In the genomic region with DNA sequence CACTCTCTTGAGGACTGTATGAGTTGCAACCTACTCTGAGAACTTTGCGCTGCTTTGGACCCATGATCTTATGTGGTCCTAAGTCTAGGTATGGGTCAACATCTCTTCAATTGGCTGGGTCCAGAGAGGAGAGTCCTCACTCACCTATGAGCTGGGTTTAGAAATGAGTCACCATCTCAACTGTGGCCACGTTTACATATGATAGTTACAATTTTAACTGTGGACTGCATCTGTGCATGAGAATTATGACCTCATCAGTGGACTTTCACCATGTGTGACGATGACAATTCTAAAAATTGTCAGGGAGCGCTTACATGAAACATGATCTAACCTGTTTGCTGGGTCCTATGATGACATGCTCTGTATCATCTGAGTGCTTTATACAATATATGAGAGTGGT, we compare ENCODE assay signal across 16 cellular contexts.
"Had no signal": no experiment of that assay in that cellular context is flagged by ENCODE, and none has a peak within 500 bp of the region (broad histone marks: within the 10 kb centered on the region; RNA-seq: fewer than 3 reads in every experiment).

No MANE protein-coding gene starts in this region.

- H3K4me3 ChIP-seq: esophagus muscularis mucosa, gastroesophageal sphincter, tibial artery, upper lobe of right lung, vagina had no signal

- H3K27ac Mint-ChIP-seq: dendritic cell treated with granulocyte-macrophage colony-stimulating factor and Interleukin-4, amounts not matched to agents 40 ng/mL and 50 ng/mL, for 4 days; effector memory CD8-positive, alpha-beta T cell had no signal

- H3K4me1 Mint-ChIP-seq: neural crest cell had no signal

- H3K36me3 Mint-ChIP-seq: natural killer cell had no signal

- H3K4me1 ChIP-seq: esophagus muscularis mucosa, gastroesophageal sphincter, tibial artery, upper lobe of right lung, vagina had no signal

- H3K27me3 Mint-ChIP-seq: dendritic cell treated with granulocyte-macrophage colony-stimulating factor and Interleukin-4, amounts not matched to agents 40 ng/mL and 50 ng/mL, for 4 days; effector memory CD8-positive, alpha-beta T cell had no signal

- ATAC-seq: effector memory CD8-positive, alpha-beta T cell; gastroesophageal sphincter; natural killer cell; sciatic nerve; upper lobe of right lung had no signal

- H3K27ac ChIP-seq: epithelial cell of prostate, esophagus muscularis mucosa, gastroesophageal sphincter, tibial artery, upper lobe of right lung, vagina had no signal

- H3K27me3 ChIP-seq: esophagus muscularis mucosa, gastroesophageal sphincter, tibial artery, upper lobe of right lung, vagina had no signal

- H3K4me3 Mint-ChIP-seq: dendritic cell treated with granulocyte-macrophage colony-stimulating factor and Interleukin-4, amounts not matched to agents 40 ng/mL and 50 ng/mL, for 4 days; effector memory CD8-positive, alpha-beta T cell; natural killer cell; neural crest cell had no signal

- DNase-seq: effector memory CD8-positive, alpha-beta T cell; glutamatergic neuron; hippocampal formation; natural killer cell; posterior cingulate gyrus; stimulated activated CD4-positive, alpha-beta T cell treated with anti-CD3 and anti-CD28 coated beads, Interleukin-2, amount 100 ng/mL, for 24 hours; stimulated activated naive CD4-positive, alpha-beta T cell treated with Interleukin-2 at 50 U/mL for 16 hours; tibial artery; upper lobe of right lung had no signal

- H3K9me3 ChIP-seq: tibial artery, upper lobe of right lung, vagina had no signal

- H3K9me3 Mint-ChIP-seq: dendritic cell treated with granulocyte-macrophage colony-stimulating factor and Interleukin-4, amounts not matched to agents 40 ng/mL and 50 ng/mL, for 4 days; effector memory CD8-positive, alpha-beta T cell; natural killer cell; neural crest cell had no signal
